ENCODE assay signal across 21 cellular contexts in the genomic region with DNA sequence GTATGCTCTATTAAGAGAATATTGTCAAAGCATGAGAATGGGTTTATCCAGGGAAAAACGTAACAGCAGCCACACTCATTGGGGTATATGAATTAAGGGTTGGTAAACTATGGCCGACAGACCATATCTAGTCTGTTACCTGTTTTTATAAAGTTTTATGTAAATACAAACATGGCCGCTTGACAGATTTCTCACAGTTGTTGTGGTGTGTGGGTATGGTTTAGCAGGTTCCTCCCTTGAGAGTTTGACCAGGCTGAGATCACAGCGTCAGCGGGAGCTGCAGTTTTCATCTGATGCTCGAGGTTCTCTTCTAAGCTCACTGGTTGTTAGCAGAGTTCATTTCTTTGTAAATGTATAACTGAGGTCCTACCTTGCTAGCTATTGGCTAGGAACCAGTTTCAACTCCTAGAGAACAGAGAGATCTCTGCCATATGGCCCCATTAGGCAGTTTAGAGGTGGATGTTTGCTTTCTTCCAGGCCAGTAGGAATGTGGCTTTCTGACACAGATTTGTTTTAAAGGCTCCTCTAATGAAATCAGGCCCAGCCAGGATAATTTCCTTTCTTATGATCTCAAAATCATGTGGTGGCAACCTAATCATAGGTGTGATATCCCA. TPM values are rescaled to one million over a fixed set of nuclear protein-coding genes. Genes with fewer than 3 reads are reported as not detected.
"Had no signal": no experiment of that assay in that cellular context is flagged by ENCODE, and none has a peak within 500 bp of the region (broad histone marks: within the 10 kb centered on the region; RNA-seq: fewer than 3 reads in every experiment).

No MANE protein-coding gene starts in this region.

- FAIRE-seq: frontal cortex had no signal

- H3K27me3 Mint-ChIP-seq: naive thymus-derived CD8-positive, alpha-beta T cell had no signal

- H3K4me1 ChIP-seq: psoas muscle, right lobe of liver, stomach, thyroid gland, upper lobe of left lung, uterus had no signal

- H3K4me1 Mint-ChIP-seq: naive thymus-derived CD8-positive, alpha-beta T cell had no signal

- DNase-seq: effector CD8-positive, alpha-beta T cell; heart left ventricle; hippocampal formation; islet precursor cell; mammary epithelial cell; naive thymus-derived CD8-positive, alpha-beta T cell; psoas muscle; retina; right lobe of liver; stimulated activated CD4-positive, alpha-beta T cell treated with anti-CD3 and anti-CD28 coated beads, Interleukin-2, amount 100 ng/mL, for 24 hours; stimulated activated naive CD4-positive, alpha-beta T cell; stomach; substantia nigra; thyroid gland; upper lobe of left lung; uterus had no signal

- H3K36me3 ChIP-seq: uterus had no signal

- H3K27me3 ChIP-seq: heart left ventricle, right lobe of liver, stomach, thyroid gland, upper lobe of left lung, uterus had no signal

- H3K4me3 Mint-ChIP-seq: naive thymus-derived CD8-positive, alpha-beta T cell had no signal

- H3K27ac Mint-ChIP-seq: naive thymus-derived CD8-positive, alpha-beta T cell had no signal

- H3K27ac ChIP-seq: coronary artery, heart left ventricle, psoas muscle, right lobe of liver, stomach, thyroid gland, upper lobe of left lung, uterus had no signal

- H3K4me3 ChIP-seq: coronary artery, heart left ventricle, psoas muscle, right lobe of liver, stomach, thyroid gland, upper lobe of left lung, uterus had no signal

- H3K9me3 ChIP-seq: heart left ventricle, psoas muscle, right lobe of liver, stomach, thyroid gland, upper lobe of left lung, uterus had no signal

- ATAC-seq: esophagus mucosa; heart left ventricle; left lobe of liver; naive thymus-derived CD8-positive, alpha-beta T cell; psoas muscle; right lobe of liver had no signal

RNA-seq across cellular contexts. Expression of a gene that starts 45.5 kb away (rescaled TPM):
- total RNA-seq: dermis microvascular lymphatic vessel endothelial cell; mammary epithelial cell; naive thymus-derived CD8-positive, alpha-beta T cell; stomach had no signal
- polyA plus RNA-seq: mammary epithelial cell; naive thymus-derived CD8-positive, alpha-beta T cell had no signal
